Comparison of ENCODE assay signal across 33 cellular contexts in the genomic region with DNA sequence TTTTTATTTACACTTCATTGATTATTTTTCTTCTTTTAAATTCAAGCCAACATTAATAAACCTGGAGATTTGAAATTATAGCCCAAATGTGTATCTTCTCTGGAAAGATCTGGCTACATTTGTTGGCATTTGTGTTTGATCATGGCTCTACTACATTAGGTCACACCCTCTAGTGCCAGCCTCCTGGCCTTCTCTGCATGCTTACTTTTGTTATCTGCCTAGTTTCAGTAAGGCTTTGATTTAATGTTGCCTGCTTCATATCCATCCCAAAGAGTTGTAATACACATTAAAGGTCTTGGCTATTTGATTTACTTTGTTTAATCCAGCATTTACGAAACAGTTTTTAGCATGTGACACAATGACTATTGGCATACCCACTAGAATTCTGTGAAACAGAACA.
A peak's percentile ranks its signal among the peaks of the same experiment; 100 is the strongest.
DNase-seq lines count a peak whose midpoint lies in the region; ATAC-seq, FAIRE-seq and TF ChIP-seq lines count a peak whose summit lies in the region.
"Had no signal": no experiment of that assay in that cellular context is flagged by ENCODE, and none has a peak within 500 bp of the region (broad histone marks: within the 10 kb centered on the region; RNA-seq: fewer than 3 reads in every experiment).

No MANE protein-coding gene starts in this region.

- no peaks in the 10 kb centered on the region for H3K79me2 ChIP-seq in GM23338 (replicated peaks; ENCODE audit: insufficient read depth)

- H3K27ac Mint-ChIP-seq in GM23338 = no peak overlapping the region
- H3K27ac Mint-ChIP-seq: B cell; CD14-positive monocyte; CD4-positive, alpha-beta memory T cell; CD4-positive, alpha-beta T cell; CD4-positive, CD25-positive, alpha-beta regulatory T cell; CD8-positive, alpha-beta memory T cell; CD8-positive, alpha-beta T cell had no signal

- H3K36me3 Mint-ChIP-seq in GM23338 (ENCODE audit: low read depth) = no peaks in the 10 kb centered on the region
- H3K36me3 Mint-ChIP-seq: CD14-positive monocyte; CD4-positive, alpha-beta memory T cell; CD4-positive, CD25-positive, alpha-beta regulatory T cell; CD8-positive, alpha-beta memory T cell; CD8-positive, alpha-beta T cell had no signal

- FAIRE-seq in D721Med (lab: Jason Lieb, UNC) = peak; percentile 6
- FAIRE-seq: A549 had no signal

- H3K9me3 Mint-ChIP-seq in GM23338 = no peaks in the 10 kb centered on the region

- no peaks in the 10 kb centered on the region for H3F3A ChIP-seq in GM23338 (replicated peaks; ENCODE audit: low read depth)

- no peak overlapping the region for H3K27ac ChIP-seq in GM23338 (ENCODE audit: low read depth)
- no peak overlapping the region for H3K27ac ChIP-seq in vagina
- H3K27ac ChIP-seq: 22Rv1; A549; BLaER1; BLaER1 treated with 17β-estradiol and CSF1 and Interleukin-3, amounts not matched to agents 10 nM and 100 nM; C4-2B had no signal

- H2AFZ ChIP-seq in GM23338 = 0 out of 2 replicates have a peak overlapping the region, but pooled peaks have one; percentile 18

- H4K20me1 ChIP-seq in GM23338 (replicated peaks; ENCODE audit: insufficient read depth) = no peaks in the 10 kb centered on the region
- H4K20me1 ChIP-seq: BLaER1; BLaER1 treated with 17β-estradiol and CSF1 and Interleukin-3, amounts not matched to agents 10 nM and 100 nM had no signal

- H3K36me3 ChIP-seq in GM23338 (ENCODE audit: insufficient read depth) (no peaks in the 10 kb centered on the region), vagina (no peaks in the 10 kb centered on the region)
- H3K36me3 ChIP-seq: BE2C; BLaER1; BLaER1 treated with 17β-estradiol and CSF1 and Interleukin-3, amounts not matched to agents 10 nM and 100 nM had no signal

- no peak overlapping the region for H3K4me3 ChIP-seq in GM23338
- no peak overlapping the region for H3K4me3 ChIP-seq in vagina
- H3K4me3 ChIP-seq: A549; BLaER1; BLaER1 treated with 17β-estradiol and CSF1 and Interleukin-3, amounts not matched to agents 10 nM and 100 nM had no signal

- H3K4me2 ChIP-seq in GM23338 = no peak overlapping the region
- H3K4me2 ChIP-seq: A549; BLaER1; BLaER1 treated with 17β-estradiol and CSF1 and Interleukin-3, amounts not matched to agents 10 nM and 100 nM had no signal

- H3K27me3 ChIP-seq in GM23338 (ENCODE audit: insufficient read depth) (no peaks in the 10 kb centered on the region), vagina (no peaks in the 10 kb centered on the region)
- H3K27me3 ChIP-seq: BE2C; BLaER1; BLaER1 treated with 17β-estradiol and CSF1 and Interleukin-3, amounts not matched to agents 10 nM and 100 nM had no signal

- no peaks in the 10 kb centered on the region for H3K4me1 ChIP-seq in GM23338 (ENCODE audit: insufficient read depth)
- no peaks in the 10 kb centered on the region for H3K4me1 ChIP-seq in vagina
- H3K4me1 ChIP-seq: A549; BE2C; BLaER1; BLaER1 treated with 17β-estradiol and CSF1 and Interleukin-3, amounts not matched to agents 10 nM and 100 nM; Caco-2 had no signal

- no peaks in the 10 kb centered on the region for H3K9me3 ChIP-seq in vagina
- H3K9me3 ChIP-seq: A549; BE2C; BLaER1; BLaER1 treated with 17β-estradiol and CSF1 and Interleukin-3, amounts not matched to agents 10 nM and 100 nM; Caco-2 had no signal

- intact Hi-C loops in vagina (cut with DNase I) = no loop called here

- TF ChIP-seq CTCF in D721Med (IDR thresholded peaks at IDR 0.05; ENCODE audit: insufficient read depth, missing control alignments) (no peak), GM23338 (conservative IDR thresholded peaks at IDR 0.05; ENCODE audit: low read depth in 2 of 2) (no peak), GM10266 (IDR thresholded peaks at IDR 0.05; ENCODE audit: control insufficient read depth, insufficient read depth, low read depth, missing control alignments) (no peak), vagina (IDR thresholded peaks at IDR 0.05) (no peak)

- H3K4me3 Mint-ChIP-seq in GM23338 = no peak overlapping the region
- H3K4me3 Mint-ChIP-seq: B cell; CD14-positive monocyte; CD4-positive, alpha-beta memory T cell; CD4-positive, alpha-beta T cell; CD4-positive, CD25-positive, alpha-beta regulatory T cell; CD8-positive, alpha-beta memory T cell; CD8-positive, alpha-beta T cell had no signal

- no peaks in the 10 kb centered on the region for H3K27me3 Mint-ChIP-seq in GM23338 (ENCODE audit: insufficient read depth, low read depth, poor library complexity)
- H3K27me3 Mint-ChIP-seq: B cell; CD4-positive, alpha-beta memory T cell; CD4-positive, alpha-beta T cell; CD4-positive, CD25-positive, alpha-beta regulatory T cell; CD8-positive, alpha-beta memory T cell had no signal

- TF ChIP-seq POLR2A in vagina (IDR thresholded peaks at IDR 0.05) = no peak

- ATAC-seq in GM23338 (no peak), left lobe of liver (peak; percentile 62)
- ATAC-seq: A549; CD8-positive, alpha-beta T cell had no signal

- no peaks in the 10 kb centered on the region for H3K4me1 Mint-ChIP-seq in GM23338
- H3K4me1 Mint-ChIP-seq: B cell; CD14-positive monocyte; CD4-positive, alpha-beta memory T cell; CD4-positive, CD25-positive, alpha-beta regulatory T cell; CD8-positive, alpha-beta memory T cell had no signal

- H3K9me2 ChIP-seq in GM23338 (ENCODE audit: insufficient read depth) = no peaks in the 10 kb centered on the region

- DNase-seq in D721Med (ENCODE audit: insufficient read length, low spot score) (no peak), GM23338 (ENCODE audit: low spot score) (no peak), left lobe of liver (ENCODE audit: low spot score) (no peak), NOMO-1 treated with dmso at 0.1 percent for 144 hours (lab: John Stamatoyannopoulos, UW; ENCODE audit: unreplicated experiment) (no peak), GM10266 (ENCODE audit: extremely low spot score) (no peak), vagina (ENCODE audit: extremely low spot score in 2 of 2) (no peak)
- DNase-seq: 8988T; ACHN; AML-193; BE2C; C1 segment of cervical spinal cord; Caco-2; Calu3; CD4-positive, alpha-beta memory T cell; CD4-positive, alpha-beta T cell; CD4-positive, CD25-positive, alpha-beta regulatory T cell; CD8-positive, alpha-beta memory T cell; CD8-positive, alpha-beta T cell; COR-L47; DMS 273 treated with DMSO at 0.1 percent for 48 hours; DMS153; DMS53; DMS79; DMS79 treated with DMSO at 0.1 percent for 48 hours; DND-41; EL had no signal

TF ChIP-seq in GM23338, 12 proteins besides CTCF, POLR2A, EP300 and RAD21:
- TF ChIP-seq ZNF114 (CRISPR knock-in tag; IDR thresholded peaks at IDR 0.05) (no peak), ZNF462 (CRISPR knock-in tag; IDR thresholded peaks at IDR 0.05) (no peak), JUNB (IDR thresholded peaks at IDR 0.05; ENCODE audit: unreplicated experiment) (no peak)
